Comparison of ENCODE assay signal across 8 cellular contexts in the genomic region with DNA sequence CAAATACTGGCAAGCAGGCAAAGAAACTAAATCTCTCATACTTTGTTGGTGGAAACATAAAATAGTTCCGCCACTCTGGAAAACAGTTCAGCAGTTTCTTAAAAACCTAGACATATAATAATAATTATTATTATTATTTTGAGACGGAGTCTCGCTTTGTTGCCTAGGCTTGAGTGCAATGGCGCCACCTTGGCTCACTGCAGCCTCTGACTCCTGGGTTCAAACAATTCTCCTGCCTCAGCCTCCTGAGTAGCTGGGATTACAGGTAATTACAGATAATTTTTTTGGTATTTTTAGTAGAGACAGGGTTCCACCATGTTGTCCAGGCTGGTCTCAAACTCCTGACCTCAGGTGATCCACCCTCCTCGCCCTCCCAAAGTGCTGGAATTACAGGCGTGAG. TPM values are rescaled to one million over a fixed set of nuclear protein-coding genes. Genes with fewer than 3 reads are reported as not detected.
A peak's percentile ranks its signal among the peaks of the same experiment; 100 is the strongest.
DNase-seq lines count a peak whose midpoint lies in the region; ATAC-seq, FAIRE-seq and TF ChIP-seq lines count a peak whose summit lies in the region.
"Not testable (repeated sequence)": the region's sequence is repeated elsewhere in the genome, so short reads cannot be mapped to it uniquely, and the experiment has no call there.

No MANE protein-coding gene starts in this region.

- DNase-seq in BJ (ENCODE audit: low read depth); NB4 (ENCODE audit: low read depth); Panc1 (ENCODE audit: low read depth, low spot score); K562 (ENCODE audit: extremely low read depth in 1 of 4, low spot score in 3 of 4); epithelial cell of prostate (ENCODE audit: low read depth, low spot score); HepG2 (ENCODE audit: low spot score); transverse colon: not testable (repeated sequence)

- FAIRE-seq in K562 (lab: Jason Lieb, UNC); HepG2 (lab: Jason Lieb, UNC): not testable (repeated sequence)

- 87% methylated on average over 6 of the region's 6 CpGs for WGBS in K562 (ENCODE audit: insufficient coverage, low coverage, missing lambda C conversion rate)
- WGBS in HepG2 (ENCODE audit: low lambda C conversion rate) = 69% methylated on average over 6 of the region's 6 CpGs
- 79 to 85% methylated on average over 6 of the region's 6 CpGs for WGBS in transverse colon (ENCODE audit: low coverage in 1 of 2), 2 donors

- not testable (repeated sequence) for TF ChIP-seq EP300 in K562 (IDR thresholded peaks at IDR 0.05; ENCODE audit: low read length); HepG2 (IDR thresholded peaks at IDR 0.05; ENCODE audit: low read depth in 2 of 2, low read length in 2 of 2); HepG2 (CRISPR knock-in tag; IDR thresholded peaks at IDR 0.05; ENCODE audit: borderline replicate concordance); transverse colon (IDR thresholded peaks at IDR 0.05; ENCODE audit: low read depth)

- CTCF ChIA-PET in BJ (lab: Yijun Ruan, JAX) = not testable (repeated sequence)
- CTCF ChIA-PET in Panc1 (lab: Charles Lee) = interaction anchor here (0.6 kb wide), 2 partner anchors 24 to 32 kb away, joined by 5 read pairs; no protein-coding TSS in a partner anchor
- CTCF ChIA-PET in K562 (lab: Yijun Ruan, JAX; ENCODE audit: low intra/inter-chr PET ratio) = interaction anchor here (0.8 to 1.4 kb wide), 3 partner anchors 43 to 85 kb away, joined by 4 to 5 read pairs (median 4); no protein-coding TSS in a partner anchor
- CTCF ChIA-PET in HepG2 (lab: Yijun Ruan, JAX; ENCODE audit: low intra/inter-chr PET ratio, low total read pairs) = interaction anchor here (1.2 kb wide), 1 partner anchor 101 kb away, joined by 4 read pairs; no protein-coding TSS in a partner anchor

- H3K9me1 ChIP-seq in K562 (ENCODE audit: control insufficient read depth, insufficient read depth, low read length) = not testable (repeated sequence)

- H3K27ac ChIP-seq in Panc1 (ENCODE audit: low read length) (peak overlapping the region; percentile 63; the same call in 1 of the 2 replicates), epithelial cell of prostate (peak overlapping the region; percentile 36), transverse colon (peak overlapping the region; percentile 73 to 78 (median 76))
- H3K27ac ChIP-seq in K562 (ENCODE audit: extremely low read depth, low read depth, low read length); HepG2 (ENCODE audit: extremely low read length, insufficient read depth, low read length): not testable (repeated sequence)

- BruUV-seq in Panc1 (replicated peaks; lab: Mats Ljungman, UMichigan); K562 (replicated peaks; lab: Mats Ljungman, UMichigan); HepG2 (replicated peaks; lab: Mats Ljungman, UMichigan): not testable (repeated sequence)

- POLR2A ChIA-PET in BJ (lab: Charles Lee) = not testable (repeated sequence)
- POLR2A ChIA-PET in Panc1 (lab: Charles Lee) = interaction anchor here (0.6 to 2.0 kb wide), 2 partner anchors 39 to 65 kb away, joined by 3 to 6 read pairs; no protein-coding TSS in a partner anchor
- POLR2A ChIA-PET in K562 (lab: Yijun Ruan, JAX) = interaction anchor here (1.2 to 26.0 kb wide), 5 partner anchors 10 to 48 kb away, joined by 3 to 2118 read pairs (median 17); a partner anchor contains a TSS
- POLR2A ChIA-PET in HepG2 (lab: Yijun Ruan, JAX) = interaction anchor here (0.6 to 17.5 kb wide), 3 partner anchors 30 to 134 kb away, joined by 3 to 1590 read pairs (median 13); a partner anchor contains a TSS

- H4K20me1 ChIP-seq in K562 (replicated peaks; ENCODE audit: control insufficient read depth, insufficient read depth, low read length); HepG2 (ENCODE audit: insufficient read depth, low read length): not testable (repeated sequence)

- not testable (repeated sequence) for H3K4me3 ChIP-seq in BJ (ENCODE audit: low read depth, low read length); NB4 (ENCODE audit: low read depth, low read length); Panc1 (ENCODE audit: low read depth in 2 of 2, low read length in 2 of 2); K562; HepG2 (replicated peaks in 1 of 3; ENCODE audit: insufficient read depth in 1 of 3, low read depth in 2 of 3, low read length in 3 of 3); transverse colon

- not testable (repeated sequence) for H3K36me3 ChIP-seq in BJ (ENCODE audit: control insufficient read depth, insufficient read depth, low read length); Panc1 (ENCODE audit: control insufficient read depth, insufficient read depth, low read length); K562 (ENCODE audit: control insufficient read depth, insufficient read depth, low read length); HepG2 (replicated peaks in 1 of 2; ENCODE audit: control insufficient read depth in 1 of 2, insufficient read depth in 2 of 2, low read length in 2 of 2); transverse colon

- peaks cover 27% of the 10 kb centered on the region for H3K79me2 ChIP-seq in K562 (ENCODE audit: control insufficient read depth, insufficient read depth, low read length)
- H3K79me2 ChIP-seq in HepG2 (ENCODE audit: insufficient read depth, low read length) = not testable (repeated sequence)

- ATAC-seq in Panc1, K562, HepG2: not testable (repeated sequence)

- H3K9me3 ChIP-seq in Panc1 (ENCODE audit: control insufficient read depth, insufficient read depth, low read depth, low read length); K562 (replicated peaks; ENCODE audit: control insufficient read depth, insufficient read depth, low read depth, low read length); HepG2 (ENCODE audit: low read length); transverse colon: not testable (repeated sequence)

- not testable (repeated sequence) for H3K4me2 ChIP-seq in K562 (ENCODE audit: insufficient read depth, low read length); HepG2 (ENCODE audit: low read depth, low read length)

- intact Hi-C loops in Panc1 (cut with micrococcal nuclease; ENCODE audit: unreplicated experiment); K562 (cut with micrococcal nuclease); HepG2 (cut with micrococcal nuclease; ENCODE audit: unreplicated experiment); transverse colon (cut with DNase I; ENCODE audit: low total_unique reads): not testable (repeated sequence)

- not testable (repeated sequence) for TF ChIP-seq RAD21 in K562 (CRISPR knock-in tag; conservative IDR thresholded peaks at IDR 0.05 in 1 of 2, IDR thresholded peaks at IDR 0.05 in 1 of 2); HepG2 (CRISPR knock-in tag; IDR thresholded peaks at IDR 0.05)

- in situ Hi-C loops in Panc1 (cut with HindIII; ENCODE audit: low pct_unique_long_range_greater_than_20kb, low sequenced_read_pairs); K562 (cut with MboI); transverse colon (cut with MboI; ENCODE audit: low pct_ligation_motif_present in 1 of 4, low pct_unique_long_range_greater_than_20kb in 1 of 4, low sequenced_read_pairs in 3 of 4): not testable (repeated sequence)
- in situ Hi-C loops in HepG2 (cut with HindIII; ENCODE audit: extremely low pct_ligation_motif_present, low pct_unique_long_range_greater_than_20kb) = loop anchor here (10.0 kb wide), 1 partner anchor 103 kb away; no protein-coding TSS in a partner anchor

- H3K4me1 ChIP-seq in Panc1 (ENCODE audit: control insufficient read depth, insufficient read depth, low read length) (peaks cover 36% of the 10 kb centered on the region), K562 (replicated peaks in 1 of 2; ENCODE audit: control insufficient read depth in 2 of 2, insufficient read depth in 2 of 2, low read length in 2 of 2) (peaks cover 18 to 33% of the 10 kb centered on the region in 2 experiments; a peak in 4 of 5 replicates), HepG2 (ENCODE audit: insufficient read depth, low read length) (peaks cover 52% of the 10 kb centered on the region), transverse colon (peaks cover 8 to 39% (median 17%) of the 10 kb centered on the region in 4 donors)

- H3K9ac ChIP-seq in K562 (ENCODE audit: insufficient read depth in 1 of 2, low read depth in 2 of 2, low read length in 2 of 2); HepG2 (ENCODE audit: insufficient read depth, low read depth, low read length): not testable (repeated sequence)

- H2AFZ ChIP-seq in K562 (ENCODE audit: low read depth, low read length); HepG2 (ENCODE audit: low read length): not testable (repeated sequence)

- not testable (repeated sequence) for TF ChIP-seq POLR2A in NB4 (IDR thresholded peaks at IDR 0.05; ENCODE audit: extremely low read depth, insufficient read length); K562 (conservative IDR thresholded peaks at IDR 0.05); HepG2 (IDR thresholded peaks at IDR 0.05; ENCODE audit: insufficient read depth in 1 of 2, low read depth in 2 of 2, low read length in 2 of 2); transverse colon (IDR thresholded peaks at IDR 0.05)

- TF ChIP-seq CTCF in BJ (IDR thresholded peaks at IDR 0.05; ENCODE audit: insufficient read depth, low read depth, low read length) (0 out of 2 replicates have a peak, but pooled peaks have one; percentile 4), GM12874 (IDR thresholded peaks at IDR 0.05; ENCODE audit: insufficient read depth, low read depth, low read length) (peak; percentile 15; the same call in 1 of the 2 replicates), NB4 (IDR thresholded peaks at IDR 0.05; ENCODE audit: low read depth, low read length) (peak; percentile 34), K562 (IDR thresholded peaks at IDR 0.05 in 2 of 3, conservative IDR thresholded peaks at IDR 0.05 in 1 of 3; ENCODE audit: insufficient read depth in 2 of 3, low read depth in 1 of 3, low read length in 3 of 3) (0 out of 6 replicates have a peak, but pooled peaks of 2 of the 3 experiments have one; percentile 14 to 23), HepG2 (CRISPR knock-in tag; IDR thresholded peaks at IDR 0.05) (0 out of 2 replicates have a peak, but pooled peaks have one; percentile 9), transverse colon (IDR thresholded peaks at IDR 0.05) (peak in 1 of 5 experiments; percentile 8)
- not testable (repeated sequence) for TF ChIP-seq CTCF in Panc1 (IDR thresholded peaks at IDR 0.05)

- H3K27me3 ChIP-seq in BJ (ENCODE audit: control insufficient read depth, insufficient read depth, low read length); Panc1 (ENCODE audit: control insufficient read depth, insufficient read depth, low read length); K562 (ENCODE audit: control insufficient read depth in 2 of 2, insufficient read depth in 2 of 2, low read length in 2 of 2); HepG2 (ENCODE audit: control insufficient read depth in 1 of 2, insufficient read depth in 2 of 2, low read length in 2 of 2); transverse colon: not testable (repeated sequence)

RNA-seq across cellular contexts. Expression of a gene that starts 31.5 kb away (rescaled TPM):
- polyA plus RNA-seq in BJ (2011; rRNA removed) (924 and 1,611 TPM in 2 replicates), K562 (2011; rRNA removed) (980 and 1,205 TPM in 2 replicates), K562 (2014; fragmentation: Illumina TruSeq; extraction: Trizol) (363 and 398 TPM in 2 replicates), K562 (2014; fragmentation: Nextera tagmentation; extraction: Ambion mirVana) (1,000 to 10,000 TPM; 1,606 to 8,715 TPM), K562 (2014; rRNA removed) (1,666 and 2,351 TPM in 2 replicates), HepG2 (2011; rRNA removed) (143 and 217 TPM in 2 replicates)
- polyA minus RNA-seq in BJ (2011; rRNA and poly(A)+ RNA removed) = 12,707 and 21,303 TPM in 2 replicates
- total RNA-seq in Panc1 (2021; ENCODE audit: unreplicated experiment) (13,645 TPM), K562 (2014; rRNA removed) (1,943 and 2,212 TPM in 2 replicates), K562 (2014; rRNA removed; fragmentation: Illumina TruSeq; extraction: Trizol) (2,548 and 2,859 TPM in 2 replicates), K562 (2015; rRNA removed; fragmentation: Illumina TruSeq; extraction: Trizol) (2,437 and 2,551 TPM in 2 replicates), K562 (2021) (4,052 and 5,928 TPM in 2 replicates), HepG2 (2016; rRNA removed; fragmentation: Illumina TruSeq; extraction: Trizol) (302 and 1,237 TPM in 2 replicates), transverse colon (over 10,000 TPM; 17,948 to 48,028 (median 23,406) TPM)
- polyA plus RNA-seq in Panc1 (2012; ENCODE audit: insufficient read length) = 690 TPM
- 25,088 and 54,166 TPM in 2 replicates for total RNA-seq in K562 (2011; cell fraction: chromatin; rRNA removed; ENCODE audit: low replicate concordance)
- total RNA-seq in K562 (2011; cell fraction: nucleolus; rRNA removed) = 9,055 and 12,105 TPM in 2 replicates
- total RNA-seq in K562 (2011; cell fraction: nucleoplasm; rRNA removed) = 29,585 and 58,308 TPM in 2 replicates
- 93.6 and 371 TPM in 2 replicates for polyA plus RNA-seq in K562 (2011; cell fraction: cytosol; rRNA removed)
- polyA plus RNA-seq in K562 (2011; cell fraction: nucleus; rRNA removed) = 5,475 and 8,513 TPM in 2 replicates
- polyA plus RNA-seq in K562 (2012) = 1,113 and 1,346 TPM in 2 replicates
- polyA minus RNA-seq in K562 (2011; rRNA and poly(A)+ RNA removed) = 5,106 and 10,064 TPM in 2 replicates
- polyA minus RNA-seq in K562 (2011; cell fraction: cytosol; rRNA and poly(A)+ RNA removed) = 2,869 and 5,041 TPM in 2 replicates
- polyA minus RNA-seq in K562 (2011; cell fraction: nucleus; rRNA and poly(A)+ RNA removed) = 20,177 and 33,147 TPM in 2 replicates
- total RNA-seq in HepG2 (2016; cell fraction: cytosol; rRNA removed; fragmentation: Illumina TruSeq; extraction: Trizol; ENCODE audit: low read depth) = 281 and 317 TPM in 2 replicates
- total RNA-seq in HepG2 (2016; cell fraction: insoluble cytoplasmic fraction; rRNA removed; fragmentation: Illumina TruSeq; extraction: Trizol) = 283 and 1,071 TPM in 2 replicates
- total RNA-seq in HepG2 (2016; cell fraction: membrane; rRNA removed; fragmentation: Illumina TruSeq; extraction: Trizol) = 241 and 289 TPM in 2 replicates
- total RNA-seq in HepG2 (2016; cell fraction: nucleus; rRNA removed; fragmentation: Illumina TruSeq; extraction: Trizol) = 8,751 and 9,202 TPM in 2 replicates
- polyA plus RNA-seq in HepG2 (2011; cell fraction: cytosol; rRNA removed) = 13.0 and 14.3 TPM in 2 replicates
- polyA plus RNA-seq in HepG2 (2011; cell fraction: nucleus; rRNA removed) = 1,021 and 1,816 TPM in 2 replicates
- 177 and 330 TPM in 2 replicates for polyA plus RNA-seq in HepG2 (2012)
- polyA plus RNA-seq in HepG2 (2016; cell fraction: cytosol; fragmentation: Illumina TruSeq; extraction: Trizol; ENCODE audit: low read depth) = 1.1 and 1.4 TPM in 2 replicates
- 3.9 and 6.5 TPM in 2 replicates for polyA plus RNA-seq in HepG2 (2016; cell fraction: insoluble cytoplasmic fraction; fragmentation: Illumina TruSeq; extraction: Trizol; ENCODE audit: low read depth)
- 1.8 and 10.3 TPM in 2 replicates for polyA plus RNA-seq in HepG2 (2016; cell fraction: membrane; fragmentation: Illumina TruSeq; extraction: Trizol; ENCODE audit: low read depth)
- polyA plus RNA-seq in HepG2 (2016; cell fraction: nucleus; fragmentation: Illumina TruSeq; extraction: Trizol; ENCODE audit: insufficient read depth, low read depth) = 153 and 182 TPM in 2 replicates
- polyA minus RNA-seq in HepG2 (2011; rRNA and poly(A)+ RNA removed; ENCODE audit: low replicate concordance) = 900 and 8,115 TPM in 2 replicates
- 295 and 335 TPM in 2 replicates for polyA minus RNA-seq in HepG2 (2011; cell fraction: cytosol; rRNA and poly(A)+ RNA removed)
- 13,373 and 18,071 TPM in 2 replicates for polyA minus RNA-seq in HepG2 (2011; cell fraction: nucleus; rRNA and poly(A)+ RNA removed)

RNA-seq across cellular contexts. Expression of a gene that starts 44.7 kb away (rescaled TPM):
- polyA plus RNA-seq in BJ (2011; rRNA removed) (59.2 and 87.2 TPM in 2 replicates), K562 (2011; rRNA removed) (56.2 and 171 TPM in 2 replicates), K562 (2014; fragmentation: Illumina TruSeq; extraction: Trizol) (137 and 146 TPM in 2 replicates), K562 (2014; fragmentation: Nextera tagmentation; extraction: Ambion mirVana) (10 to 100 TPM; 22.8 to 30.1 TPM), K562 (2014; rRNA removed) (382 and 389 TPM in 2 replicates), HepG2 (2011; rRNA removed) (41.2 and 41.3 TPM in 2 replicates)
- polyA minus RNA-seq in BJ (2011; rRNA and poly(A)+ RNA removed) = 274 and 373 TPM in 2 replicates
- total RNA-seq in Panc1 (2021; ENCODE audit: unreplicated experiment) (731 TPM), K562 (2014; rRNA removed) (15.2 and 20.1 TPM in 2 replicates), K562 (2014; rRNA removed; fragmentation: Illumina TruSeq; extraction: Trizol) (62.8 and 76.9 TPM in 2 replicates), K562 (2015; rRNA removed; fragmentation: Illumina TruSeq; extraction: Trizol) (26.3 and 31.5 TPM in 2 replicates), K562 (2021) (129 and 208 TPM in 2 replicates), HepG2 (2016; rRNA removed; fragmentation: Illumina TruSeq; extraction: Trizol) (10.5 and 20.5 TPM in 2 replicates), transverse colon (100 to 1,000 TPM; 370 to 782 (median 680) TPM)
- polyA plus RNA-seq in Panc1 (2012; ENCODE audit: insufficient read length) = 190 TPM
- 684 and 1,510 TPM in 2 replicates for total RNA-seq in K562 (2011; cell fraction: chromatin; rRNA removed; ENCODE audit: low replicate concordance)
- 291 and 321 TPM in 2 replicates for total RNA-seq in K562 (2011; cell fraction: nucleolus; rRNA removed)
- 737 and 1,283 TPM in 2 replicates for total RNA-seq in K562 (2011; cell fraction: nucleoplasm; rRNA removed)
- 45.5 and 49.2 TPM in 2 replicates for polyA plus RNA-seq in K562 (2011; cell fraction: cytosol; rRNA removed)
- polyA plus RNA-seq in K562 (2011; cell fraction: nucleus; rRNA removed) = 234 and 651 TPM in 2 replicates
- 312 and 328 TPM in 2 replicates for polyA plus RNA-seq in K562 (2012)
- polyA minus RNA-seq in K562 (2011; rRNA and poly(A)+ RNA removed) = 92.6 and 137 TPM in 2 replicates
- polyA minus RNA-seq in K562 (2011; cell fraction: cytosol; rRNA and poly(A)+ RNA removed) = 19.9 and 35.6 TPM in 2 replicates
- 168 and 220 TPM in 2 replicates for polyA minus RNA-seq in K562 (2011; cell fraction: nucleus; rRNA and poly(A)+ RNA removed)
- total RNA-seq in HepG2 (2016; cell fraction: cytosol; rRNA removed; fragmentation: Illumina TruSeq; extraction: Trizol; ENCODE audit: low read depth) = 2.2 and 2.6 TPM in 2 replicates
- total RNA-seq in HepG2 (2016; cell fraction: insoluble cytoplasmic fraction; rRNA removed; fragmentation: Illumina TruSeq; extraction: Trizol) = 8.4 and 21.3 TPM in 2 replicates
- total RNA-seq in HepG2 (2016; cell fraction: membrane; rRNA removed; fragmentation: Illumina TruSeq; extraction: Trizol) = 7.8 and 8.3 TPM in 2 replicates
- 196 and 220 TPM in 2 replicates for total RNA-seq in HepG2 (2016; cell fraction: nucleus; rRNA removed; fragmentation: Illumina TruSeq; extraction: Trizol)
- 13.0 and 13.4 TPM in 2 replicates for polyA plus RNA-seq in HepG2 (2011; cell fraction: cytosol; rRNA removed)
- polyA plus RNA-seq in HepG2 (2011; cell fraction: nucleus; rRNA removed) = 222 and 327 TPM in 2 replicates
- 288 and 371 TPM in 2 replicates for polyA plus RNA-seq in HepG2 (2012)
- polyA plus RNA-seq in HepG2 (2016; cell fraction: cytosol; fragmentation: Illumina TruSeq; extraction: Trizol; ENCODE audit: low read depth) = 3.6 and 4.3 TPM in 2 replicates
- 54.0 and 61.1 TPM in 2 replicates for polyA plus RNA-seq in HepG2 (2016; cell fraction: insoluble cytoplasmic fraction; fragmentation: Illumina TruSeq; extraction: Trizol; ENCODE audit: low read depth)
- 47.1 and 54.4 TPM in 2 replicates for polyA plus RNA-seq in HepG2 (2016; cell fraction: membrane; fragmentation: Illumina TruSeq; extraction: Trizol; ENCODE audit: low read depth)
- 577 and 628 TPM in 2 replicates for polyA plus RNA-seq in HepG2 (2016; cell fraction: nucleus; fragmentation: Illumina TruSeq; extraction: Trizol; ENCODE audit: insufficient read depth, low read depth)
- 64.6 and 225 TPM in 2 replicates for polyA minus RNA-seq in HepG2 (2011; rRNA and poly(A)+ RNA removed; ENCODE audit: low replicate concordance)
- polyA minus RNA-seq in HepG2 (2011; cell fraction: cytosol; rRNA and poly(A)+ RNA removed) = 17.3 and 20.2 TPM in 2 replicates
- 1,479 and 1,737 TPM in 2 replicates for polyA minus RNA-seq in HepG2 (2011; cell fraction: nucleus; rRNA and poly(A)+ RNA removed)

RNA-seq across cellular contexts. Expression of a gene that starts 57.6 kb away (rescaled TPM):
- polyA plus RNA-seq in BJ (2011; rRNA removed) = 81.7 and 134 TPM in 2 replicates
- polyA minus RNA-seq in BJ (2011; rRNA and poly(A)+ RNA removed) = 73.5 and 101 TPM in 2 replicates
- total RNA-seq in Panc1 (2021; ENCODE audit: unreplicated experiment) = 117 TPM
- 172 TPM for polyA plus RNA-seq in Panc1 (2012; ENCODE audit: insufficient read length)
- total RNA-seq in K562 (2011; cell fraction: chromatin; rRNA removed; ENCODE audit: low replicate concordance) = 59.7 and 207 TPM in 2 replicates
- 125 and 130 TPM in 2 replicates for total RNA-seq in K562 (2011; cell fraction: nucleolus; rRNA removed)
- 91.0 and 98.2 TPM in 2 replicates for total RNA-seq in K562 (2011; cell fraction: nucleoplasm; rRNA removed)
- total RNA-seq in K562 (2014; rRNA removed) = 145 and 156 TPM in 2 replicates
- total RNA-seq in K562 (2014; rRNA removed; fragmentation: Illumina TruSeq; extraction: Trizol) = 14.2 and 20.2 TPM in 2 replicates
- 57.6 and 59.0 TPM in 2 replicates for total RNA-seq in K562 (2015; rRNA removed; fragmentation: Illumina TruSeq; extraction: Trizol)
- total RNA-seq in K562 (2021) = 113 and 115 TPM in 2 replicates
- 55.0 and 79.2 TPM in 2 replicates for polyA plus RNA-seq in K562 (2011; rRNA removed)
- polyA plus RNA-seq in K562 (2011; cell fraction: cytosol; rRNA removed) = 121 and 188 TPM in 2 replicates
- 124 and 172 TPM in 2 replicates for polyA plus RNA-seq in K562 (2011; cell fraction: nucleus; rRNA removed)
- polyA plus RNA-seq in K562 (2012) = 54.7 and 95.3 TPM in 2 replicates
- polyA plus RNA-seq in K562 (2014; fragmentation: Illumina TruSeq; extraction: Trizol) = 76.1 and 81.3 TPM in 2 replicates
- polyA plus RNA-seq in K562 (2014; fragmentation: Nextera tagmentation; extraction: Ambion mirVana) = 1 to 10 TPM; 1.9 to 4.7 TPM
- polyA plus RNA-seq in K562 (2014; rRNA removed) = 96.0 and 104 TPM in 2 replicates
- polyA minus RNA-seq in K562 (2011; rRNA and poly(A)+ RNA removed) = 27.0 and 42.0 TPM in 2 replicates
- 62.5 and 74.3 TPM in 2 replicates for polyA minus RNA-seq in K562 (2011; cell fraction: cytosol; rRNA and poly(A)+ RNA removed)
- polyA minus RNA-seq in K562 (2011; cell fraction: nucleus; rRNA and poly(A)+ RNA removed) = 31.2 and 38.2 TPM in 2 replicates
- 61.7 and 65.9 TPM in 2 replicates for total RNA-seq in HepG2 (2016; rRNA removed; fragmentation: Illumina TruSeq; extraction: Trizol)
- total RNA-seq in HepG2 (2016; cell fraction: cytosol; rRNA removed; fragmentation: Illumina TruSeq; extraction: Trizol; ENCODE audit: low read depth) = 25.8 and 30.8 TPM in 2 replicates
- total RNA-seq in HepG2 (2016; cell fraction: insoluble cytoplasmic fraction; rRNA removed; fragmentation: Illumina TruSeq; extraction: Trizol) = 61.5 and 71.8 TPM in 2 replicates
- total RNA-seq in HepG2 (2016; cell fraction: membrane; rRNA removed; fragmentation: Illumina TruSeq; extraction: Trizol) = 42.4 and 48.2 TPM in 2 replicates
- 43.2 and 44.5 TPM in 2 replicates for total RNA-seq in HepG2 (2016; cell fraction: nucleus; rRNA removed; fragmentation: Illumina TruSeq; extraction: Trizol)
- 103 and 122 TPM in 2 replicates for polyA plus RNA-seq in HepG2 (2011; rRNA removed)
- 86.0 and 134 TPM in 2 replicates for polyA plus RNA-seq in HepG2 (2011; cell fraction: cytosol; rRNA removed)
- 217 and 274 TPM in 2 replicates for polyA plus RNA-seq in HepG2 (2011; cell fraction: nucleus; rRNA removed)
- polyA plus RNA-seq in HepG2 (2012) = 38.8 and 49.2 TPM in 2 replicates
- polyA plus RNA-seq in HepG2 (2016; cell fraction: cytosol; fragmentation: Illumina TruSeq; extraction: Trizol; ENCODE audit: low read depth) = 18.7 and 21.2 TPM in 2 replicates
- 66.5 and 66.9 TPM in 2 replicates for polyA plus RNA-seq in HepG2 (2016; cell fraction: insoluble cytoplasmic fraction; fragmentation: Illumina TruSeq; extraction: Trizol; ENCODE audit: low read depth)
- polyA plus RNA-seq in HepG2 (2016; cell fraction: membrane; fragmentation: Illumina TruSeq; extraction: Trizol; ENCODE audit: low read depth) = 31.2 and 33.8 TPM in 2 replicates
- 90.8 and 91.5 TPM in 2 replicates for polyA plus RNA-seq in HepG2 (2016; cell fraction: nucleus; fragmentation: Illumina TruSeq; extraction: Trizol; ENCODE audit: insufficient read depth, low read depth)
- 110 and 139 TPM in 2 replicates for polyA minus RNA-seq in HepG2 (2011; rRNA and poly(A)+ RNA removed; ENCODE audit: low replicate concordance)
- 43.9 and 59.3 TPM in 2 replicates for polyA minus RNA-seq in HepG2 (2011; cell fraction: cytosol; rRNA and poly(A)+ RNA removed)
- 34.2 and 36.4 TPM in 2 replicates for polyA minus RNA-seq in HepG2 (2011; cell fraction: nucleus; rRNA and poly(A)+ RNA removed)
- 10 to 100 TPM; 41.0 to 78.4 (median 69.2) TPM for total RNA-seq in transverse colon
